In the genomic region with DNA sequence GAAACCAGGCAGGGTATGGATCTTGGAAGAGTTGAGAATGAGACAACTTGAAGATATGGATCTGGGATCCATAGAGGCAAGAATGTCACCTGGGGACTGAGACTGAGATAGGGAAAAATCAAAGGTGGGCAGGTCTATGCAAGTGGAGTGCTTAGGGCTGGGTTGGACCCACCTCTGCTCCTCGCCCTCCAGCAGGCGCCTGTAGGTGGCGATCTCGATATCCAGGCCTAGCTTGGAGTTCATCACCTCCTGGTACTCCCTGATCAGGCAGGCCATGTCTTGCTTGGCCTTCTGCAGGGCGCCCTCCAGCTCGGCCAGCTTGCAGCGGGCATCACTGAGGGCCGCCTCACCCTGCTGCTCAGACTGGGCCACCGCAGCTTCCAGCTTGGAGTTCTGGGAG, we compare ENCODE assay signal across 11 cellular contexts. TPM values are rescaled to one million over a fixed set of nuclear protein-coding genes. Genes with fewer than 3 reads are reported as not detected.
DNase-seq lines count a peak whose midpoint lies in the region; TF ChIP-seq lines count a peak whose summit lies in the region.
"Not testable (repeated sequence)": the region's sequence is repeated elsewhere in the genome, so short reads cannot be mapped to it uniquely, and the experiment has no call there.
"Had no signal": no experiment of that assay in that cellular context is flagged by ENCODE, and none has a peak within 500 bp of the region (broad histone marks: within the 10 kb centered on the region; RNA-seq: fewer than 3 reads in every experiment).

No MANE protein-coding gene starts in this region.

- peak; percentile 45; the same call in 1 of the 2 replicates for TF ChIP-seq CTCF in OCI-LY3 (IDR thresholded peaks at IDR 0.05; ENCODE audit: low read depth, low read length)
- not testable (repeated sequence) for TF ChIP-seq CTCF in MCF 10A (IDR thresholded peaks at IDR 0.05; ENCODE audit: unreplicated experiment)
- peak; percentile 13 for TF ChIP-seq CTCF in left ventricle myocardium inferior (IDR thresholded peaks at IDR 0.05; ENCODE audit: borderline replicate concordance)
- peak; percentile 56 for TF ChIP-seq CTCF in progenitor cell of endocrine pancreas (IDR thresholded peaks at IDR 0.05; ENCODE audit: unreplicated experiment)

- not testable (repeated sequence) for H4K20me1 ChIP-seq in OCI-LY3 (ENCODE audit: insufficient read depth, low read length)

- H3K4me1 ChIP-seq in OCI-LY3 (ENCODE audit: low read length); left ventricle myocardium inferior: not testable (repeated sequence)

- CTCF ChIA-PET in MCF 10A (lab: Yijun Ruan, JAX), result interaction anchor here (0.5 to 2.2 kb wide), 4 partner anchors 10 to 89 kb away, joined by 3 to 8 read pairs (median 3); no protein-coding TSS in a partner anchor

- intact Hi-C loops in MCF 10A (cut with micrococcal nuclease); left ventricle myocardium inferior (cut with micrococcal nuclease): not testable (repeated sequence)

- BruUV-seq in MCF 10A (replicated peaks; lab: Mats Ljungman, UMichigan), result not testable (repeated sequence)

- not testable (repeated sequence) for H3K4me3 Mint-ChIP-seq in MCF 10A (ENCODE audit: unreplicated experiment); progenitor cell of endocrine pancreas (ENCODE audit: low read depth)

- not testable (repeated sequence) for TF ChIP-seq EP300 in Ishikawa (IDR thresholded peaks at IDR 0.05; ENCODE audit: borderline replicate concordance)

- not testable (repeated sequence) for H3K4me2 ChIP-seq in OCI-LY3 (ENCODE audit: low read length)

- not testable (repeated sequence) for H3K9me3 Mint-ChIP-seq in MCF 10A (ENCODE audit: unreplicated experiment); progenitor cell of endocrine pancreas (ENCODE audit: low read depth)

- not testable (repeated sequence) for H3K79me2 ChIP-seq in OCI-LY3 (ENCODE audit: low read length)

- not testable (repeated sequence) for H3K27ac Mint-ChIP-seq in MCF 10A (ENCODE audit: low read depth, unreplicated experiment); progenitor cell of endocrine pancreas

- peak; percentile 72 for TF ChIP-seq RAD21 in Ishikawa (IDR thresholded peaks at IDR 0.05; ENCODE audit: low read depth)

- H3K27me3 ChIP-seq in OCI-LY3 (ENCODE audit: low read depth, low read length), result peaks cover 48% of the 10 kb centered on the region
- H3K27me3 ChIP-seq in left ventricle myocardium inferior (ENCODE audit: low read depth), result peaks cover 88% of the 10 kb centered on the region

- not testable (repeated sequence) for H3K36me3 Mint-ChIP-seq in MCF 10A (ENCODE audit: insufficient read depth, unreplicated experiment); progenitor cell of endocrine pancreas (ENCODE audit: insufficient read depth)

- not testable (repeated sequence) for H3K4me3 ChIP-seq in OCI-LY3 (ENCODE audit: low read length); left ventricle myocardium inferior

- H3K9me3 ChIP-seq in OCI-LY3 (ENCODE audit: insufficient read depth, low read length); left ventricle myocardium inferior (replicated peaks): not testable (repeated sequence)

- H3K27ac ChIP-seq in OCI-LY3 (ENCODE audit: low read length); left ventricle myocardium inferior (replicated peaks): not testable (repeated sequence)

- H2AFZ ChIP-seq in OCI-LY3 (ENCODE audit: low read depth, low read length), result not testable (repeated sequence)

- peak; percentile 33 for DNase-seq in ELR (ENCODE audit: low read depth)
- DNase-seq in activated CD4-positive, alpha-beta T cell treated with anti-CD3 and anti-CD28 coated beads, Interleukin-2, amount 50 U/mL, for 48 hours, result peak; percentile 40 to 51
- DNase-seq in MCF 10A (ENCODE audit: unreplicated experiment), result peak; percentile 56
- not testable (repeated sequence) for DNase-seq in left ventricle myocardium inferior; progenitor cell of endocrine pancreas (ENCODE audit: low spot score, unreplicated experiment)

- POLR2A ChIA-PET in MCF 10A (lab: Yijun Ruan, JAX), result interaction anchor here (0.8 kb wide), 1 partner anchor 43 kb away, joined by 3 read pairs; no protein-coding TSS in a partner anchor

- H3K27me3 Mint-ChIP-seq in MCF 10A (ENCODE audit: insufficient read depth, unreplicated experiment) (peaks cover 13% of the 10 kb centered on the region), progenitor cell of endocrine pancreas (peaks cover 71% of the 10 kb centered on the region)

- not testable (repeated sequence) for H3K9ac ChIP-seq in OCI-LY3 (ENCODE audit: low read length)

- H3K4me1 Mint-ChIP-seq in MCF 10A (ENCODE audit: insufficient read depth, unreplicated experiment); progenitor cell of endocrine pancreas (ENCODE audit: low read depth): not testable (repeated sequence)

- H3K36me3 ChIP-seq in OCI-LY3 (replicated peaks; ENCODE audit: low read depth, low read length); left ventricle myocardium inferior: not testable (repeated sequence)

RNA-seq across cellular contexts. Expression of gene KRT83, which starts 5.5 kb away (rescaled TPM):
- total RNA-seq in MCF 10A (2022), result 12.2 and 14.5 TPM in 2 replicates
- total RNA-seq in left ventricle myocardium inferior, result not detected
- total RNA-seq in progenitor cell of endocrine pancreas, result not detected in 2 replicates
- total RNA-seq: frontal cortex; right cardiac atrium; T-helper 1 cell treated with Interleukin-12 subunit alpha and Interleukin-12 subunit beta and Interleukin-4 antibody, amounts not matched to agents 30 ng/mL and 1 ng/mL, for 36 hours; temporal lobe had no signal

RNA-seq across cellular contexts. Expression of gene KRT81, which starts 24.4 kb away (rescaled TPM):
- 2,023 and 2,244 TPM in 2 replicates for total RNA-seq in MCF 10A (2022)
- not detected for total RNA-seq in left ventricle myocardium inferior
- not detected in 2 replicates for total RNA-seq in progenitor cell of endocrine pancreas
- total RNA-seq: frontal cortex; right cardiac atrium; T-helper 1 cell treated with Interleukin-12 subunit alpha and Interleukin-12 subunit beta and Interleukin-4 antibody, amounts not matched to agents 30 ng/mL and 1 ng/mL, for 36 hours; temporal lobe had no signal

RNA-seq across cellular contexts. Expression of gene KRT86, which starts 41.3 kb away (rescaled TPM):
- total RNA-seq in MCF 10A (2022) (37.8 and 45.1 TPM in 2 replicates), left ventricle myocardium inferior (not detected), progenitor cell of endocrine pancreas (not detected in 2 replicates)
- total RNA-seq: right cardiac atrium had no signal

RNA-seq across cellular contexts. Expression of gene KRT85, which starts 51.6 kb away (rescaled TPM):
- total RNA-seq in MCF 10A (2022) (0.23 TPM in 1 of 2 replicates, not detected in the other), left ventricle myocardium inferior (not detected), progenitor cell of endocrine pancreas (not detected in 2 replicates)
- total RNA-seq: frontal cortex; right cardiac atrium; T-helper 1 cell treated with Interleukin-12 subunit alpha and Interleukin-12 subunit beta and Interleukin-4 antibody, amounts not matched to agents 30 ng/mL and 1 ng/mL, for 36 hours; temporal lobe had no signal

Comparison
In these comparisons a context has a peak if more than half of its experiments do, and no peak if none do; other contexts are left out.
1. RNA of gene KRT83, which starts 5.5 kb away (total RNA-seq): 12.2 to 14.5 TPM in MCF 10A; not detected in left ventricle myocardium inferior (single experiment) and not detected in progenitor cell of endocrine pancreas; every median in the first group is over 10 times any median in the second.
2. RNA of gene KRT81, which starts 24.4 kb away (total RNA-seq): 2,023 to 2,244 TPM in MCF 10A; not detected in progenitor cell of endocrine pancreas and not detected in left ventricle myocardium inferior (single experiment); every median in the first group is over 1,000 times any median in the second.
3. RNA of gene KRT86, which starts 41.3 kb away (total RNA-seq): 37.8 to 45.1 TPM in MCF 10A; not detected in progenitor cell of endocrine pancreas and not detected in left ventricle myocardium inferior (single experiment); every median in the first group is over 10 times any median in the second.